8 cellular contexts compared by ENCODE assay signal in genomic region chr3:177358968-177359600, GRCh38.
DNase-seq lines count a peak whose midpoint lies in the region; ATAC-seq and TF ChIP-seq lines count a peak whose summit lies in the region.

No MANE protein-coding gene starts in this region.

- peak overlapping the region in 1 of 2 donors; percentile 59 for H3K4me3 ChIP-seq in muscle layer of colon (ENCODE audit: low read depth in 1 of 2, low read length in 2 of 2)
- peak overlapping the region; percentile 70 for H3K4me3 ChIP-seq in thoracic aorta

- H3K27me3 ChIP-seq in muscle layer of colon (ENCODE audit: control insufficient read depth in 1 of 2, insufficient read depth in 2 of 2, low read length in 2 of 2) (no peaks in the 10 kb centered on the region), thoracic aorta (replicated peaks; ENCODE audit: insufficient read depth) (no peaks in the 10 kb centered on the region)

- H3K36me3 ChIP-seq in muscle layer of colon (ENCODE audit: insufficient read depth, low read length): no peaks in the 10 kb centered on the region
- no peaks in the 10 kb centered on the region for H3K36me3 ChIP-seq in thoracic aorta

- peaks cover 52% of the 10 kb centered on the region for H3K4me1 Mint-ChIP-seq in activated CD8-positive, alpha-beta T cell treated with anti-CD3 and anti-CD28 coated beads, Interleukin-2, amount 10 ng/mL, durations not matched to agents 7 days and 5 days (ENCODE audit: low read depth)
- H3K4me1 Mint-ChIP-seq in effector memory CD8-positive, alpha-beta T cell (ENCODE audit: low read depth in 2 of 2): peaks cover 39 to 43% of the 10 kb centered on the region in 2 donors

- ATAC-seq in HG02884 (IDR thresholded peaks at IDR 0.05; ENCODE audit: unreplicated experiment) (peak; percentile 11), thoracic aorta (ENCODE audit: insufficient number of reproducible peaks, low FRiP score, low read depth) (no peak)
- ATAC-seq in activated CD8-positive, alpha-beta T cell treated with anti-CD3 and anti-CD28 coated beads, Interleukin-2, amount 10 ng/mL, durations not matched to agents 7 days and 5 days: peak; percentile 42
- peak; percentile 34 for ATAC-seq in effector memory CD8-positive, alpha-beta T cell (replicated peaks)

- POLR2A ChIA-PET in activated CD8-positive, alpha-beta T cell treated with anti-CD3 and anti-CD28 coated beads, Interleukin-2, amount 10 ng/mL, durations not matched to agents 7 days and 5 days (lab: Charles Lee): interaction anchor here (0.7 to 6.3 kb wide), 20 partner anchors 9 to 1903 kb away, joined by 3 to 172 read pairs (median 4); partner anchors contain the start of gene TBL1XR1

- DNase-seq in GM10266 (ENCODE audit: extremely low spot score) (peak; percentile 59), NCI-H2196 treated with DMSO at 0.1 percent for 48 hours (lab: John Stamatoyannopoulos, UW; ENCODE audit: unreplicated experiment) (peak; percentile 63), thoracic aorta (ENCODE audit: low spot score) (no peak), NCI-H1048 (lab: John Stamatoyannopoulos, UW) (no peak)
- DNase-seq in activated CD8-positive, alpha-beta T cell treated with anti-CD3 and anti-CD28 coated beads, Interleukin-2, amount 10 ng/mL, durations not matched to agents 7 days and 5 days: peak; percentile 55
- peak; percentile 38 to 46 (median 39) for DNase-seq in effector memory CD8-positive, alpha-beta T cell

- H3K9ac ChIP-seq in muscle layer of colon (ENCODE audit: low read length): peak overlapping the region; percentile 62

- H3K36me3 Mint-ChIP-seq in activated CD8-positive, alpha-beta T cell treated with anti-CD3 and anti-CD28 coated beads, Interleukin-2, amount 10 ng/mL, durations not matched to agents 7 days and 5 days (ENCODE audit: low read depth): no peaks in the 10 kb centered on the region
- peaks cover 28% of the 10 kb centered on the region for H3K36me3 Mint-ChIP-seq in effector memory CD8-positive, alpha-beta T cell (ENCODE audit: insufficient read depth)

- H3K9me3 ChIP-seq in muscle layer of colon (ENCODE audit: low read length): no peaks in the 10 kb centered on the region
- no peaks in the 10 kb centered on the region for H3K9me3 ChIP-seq in thoracic aorta

- H3K27ac ChIP-seq in muscle layer of colon (ENCODE audit: low read depth, low read length) (peak overlapping the region; percentile 79), thoracic aorta (peak overlapping the region; percentile 88 to 90)

- H3K9me3 Mint-ChIP-seq in activated CD8-positive, alpha-beta T cell treated with anti-CD3 and anti-CD28 coated beads, Interleukin-2, amount 10 ng/mL, durations not matched to agents 7 days and 5 days (ENCODE audit: insufficient read depth): no peaks in the 10 kb centered on the region
- H3K9me3 Mint-ChIP-seq in effector memory CD8-positive, alpha-beta T cell: no peaks in the 10 kb centered on the region

- CTCF ChIA-PET in activated CD8-positive, alpha-beta T cell treated with anti-CD3 and anti-CD28 coated beads, Interleukin-2, amount 10 ng/mL, durations not matched to agents 7 days and 5 days (lab: Charles Lee): interaction anchor here (0.9 to 5.9 kb wide), 10 partner anchors 13 to 308 kb away, joined by 3 to 57 read pairs (median 6); partner anchors contain the start of gene TBL1XR1

- H3K4me3 Mint-ChIP-seq in activated CD8-positive, alpha-beta T cell treated with anti-CD3 and anti-CD28 coated beads, Interleukin-2, amount 10 ng/mL, durations not matched to agents 7 days and 5 days: peak overlapping the region; percentile 71
- H3K4me3 Mint-ChIP-seq in effector memory CD8-positive, alpha-beta T cell: peak overlapping the region; percentile 86 to 88

- peak overlapping the region; percentile 95 for H3K27ac Mint-ChIP-seq in activated CD8-positive, alpha-beta T cell treated with anti-CD3 and anti-CD28 coated beads, Interleukin-2, amount 10 ng/mL, durations not matched to agents 7 days and 5 days
- peak overlapping the region; percentile 99 for H3K27ac Mint-ChIP-seq in effector memory CD8-positive, alpha-beta T cell

- no peak for TF ChIP-seq CTCF in GM10266 (IDR thresholded peaks at IDR 0.05; ENCODE audit: control insufficient read depth, insufficient read depth, low read depth, missing control alignments)
- no peak for TF ChIP-seq CTCF in thoracic aorta (IDR thresholded peaks at IDR 0.05)

- H3K27me3 Mint-ChIP-seq in activated CD8-positive, alpha-beta T cell treated with anti-CD3 and anti-CD28 coated beads, Interleukin-2, amount 10 ng/mL, durations not matched to agents 7 days and 5 days (ENCODE audit: low read depth): no peaks in the 10 kb centered on the region
- no peaks in the 10 kb centered on the region for H3K27me3 Mint-ChIP-seq in effector memory CD8-positive, alpha-beta T cell

- H3K4me1 ChIP-seq in muscle layer of colon (ENCODE audit: insufficient read depth, low read length) (peaks cover 66% of the 10 kb centered on the region), thoracic aorta (ENCODE audit: control insufficient read depth in 1 of 2, low read depth in 2 of 2) (peaks cover 39 to 68% of the 10 kb centered on the region in 2 donors)

Comparison
In these comparisons a context has a peak if more than half of its experiments do, and no peak if none do; other contexts are left out.
1. DNase-seq: peak in GM10266 (single experiment), NCI-H2196 treated with DMSO at 0.1 percent for 48 hours (single experiment), activated CD8-positive, alpha-beta T cell treated with anti-CD3 and anti-CD28 coated beads, Interleukin-2, amount 10 ng/mL, durations not matched to agents 7 days and 5 days (single experiment) and effector memory CD8-positive, alpha-beta T cell (3 of 3); none in thoracic aorta (single experiment) and NCI-H1048 (single experiment).